In the genomic region with DNA sequence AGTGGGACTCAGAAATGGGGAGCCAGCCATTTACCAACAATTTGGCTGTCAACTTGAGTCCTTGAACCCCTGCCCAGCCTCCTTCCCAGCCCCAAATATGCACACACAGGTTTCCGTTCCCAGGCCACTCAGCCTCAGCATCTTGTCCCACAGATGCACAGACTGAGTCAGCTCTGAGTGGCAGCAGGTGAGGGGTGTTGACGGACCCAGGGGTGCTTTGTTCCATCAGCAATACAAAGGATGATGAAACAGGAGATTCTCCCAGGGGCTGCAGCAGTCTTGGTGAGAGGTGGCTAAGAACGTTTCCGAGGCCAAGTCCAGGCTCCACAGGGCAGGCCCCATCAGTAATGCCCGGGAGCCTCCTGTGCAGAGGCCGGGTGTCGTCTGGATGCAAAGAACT, we compare ENCODE assay signal across 19 cellular contexts. TPM values are rescaled to one million over a fixed set of nuclear protein-coding genes. Genes with fewer than 3 reads are reported as not detected.
"Had no signal": no experiment of that assay in that cellular context is flagged by ENCODE, and none has a peak within 500 bp of the region (broad histone marks: within the 10 kb centered on the region; RNA-seq: fewer than 3 reads in every experiment).

No MANE protein-coding gene starts in this region.

- H3K36me3 ChIP-seq: esophagus squamous epithelium, gastroesophageal sphincter, stomach, thoracic aorta, uterus had no signal

- H3K4me3 ChIP-seq: esophagus squamous epithelium, gastroesophageal sphincter, skin epidermis, stomach, thoracic aorta, uterus had no signal

- DNase-seq: esophagus squamous epithelium; foreskin fibroblast; immature natural killer cell; left cardiac atrium; left ventricle myocardium superior; mesendoderm; naive B cell; occipital lobe; stimulated activated CD4-positive, alpha-beta T cell treated with anti-CD3 and anti-CD28 coated beads, Interleukin-12 subunit alpha, Interleukin-12 subunit beta, amount 100 ng/mL, for 4 hours; stimulated activated naive CD4-positive, alpha-beta T cell; stomach; substantia nigra had no signal

- H3K9me3 ChIP-seq: esophagus squamous epithelium, gastroesophageal sphincter, stomach, thoracic aorta, uterus had no signal

- ATAC-seq: gastroesophageal sphincter, left cardiac atrium, left ventricle myocardium superior, sciatic nerve had no signal

- H3K27me3 ChIP-seq: uterus had no signal

- H3K27ac ChIP-seq: esophagus squamous epithelium, gastroesophageal sphincter, parathyroid adenoma, skin epidermis, stomach, thoracic aorta, uterus had no signal

- H3K4me1 ChIP-seq: parathyroid adenoma, uterus had no signal

RNA-seq across cellular contexts. Expression of a gene that starts 4.9 kb away (rescaled TPM):
- total RNA-seq: epithelial cell of proximal tubule had no signal
- polyA plus RNA-seq: immature natural killer cell had no signal
